ENCODE assay signal across 27 cellular contexts in genomic region chr12:17640615-17641014, GRCh38.
"Had no signal": no experiment of that assay in that cellular context is flagged by ENCODE, and none has a peak within 500 bp of the region (broad histone marks: within the 10 kb centered on the region; RNA-seq: fewer than 3 reads in every experiment).

No MANE protein-coding gene starts in this region.

- H3K4me3 ChIP-seq: SK-N-MC had no signal

- DNase-seq: activated B cell treated with CpG ODN at 0.5 μM for 24 hours; activated CD4-positive, alpha-beta T cell treated with anti-CD3 and anti-CD28 coated beads for 1 hour; activated CD4-positive, alpha-beta T cell treated with anti-CD3 and anti-CD28 coated beads, Interleukin-2, amount 10 ng/mL, durations not matched to agents 24 days and 14 days; activated CD4-positive, alpha-beta T cell treated with anti-CD3 and anti-CD28 coated beads, Interleukin-2, amount 50 U/mL, for 48 hours; activated CD8-positive, alpha-beta memory T cell treated with anti-CD3 and anti-CD28 coated beads for 24 hours; activated gamma-delta T cell; activated naive CD4-positive, alpha-beta T cell treated with anti-CD3 and anti-CD28 coated beads for 36 hours; activated T-cell treated with anti-CD3 and anti-CD28 coated beads, Interleukin-2, amount 50 U/mL, for 48 hours; amygdala; cortex of kidney; NCI-H1048; NCI-H1417 treated with DMSO at 0.1 percent for 48 hours; NCI-H1694; NCI-H2029; NCI-H2107; NCI-H2171 treated with DMSO at 0.1 percent for 48 hours; NCI-H226; NCI-H526; NCI-H774; OCI-M1; RPMI8226; T-cell; T1000 had no signal

- ATAC-seq: activated T-helper 17 cell treated with anti-CD3 and anti-CD28 coated beads, Interleukin-2, amount 50 U/mL, for 72 hours; Panc1; Right ventricle myocardium inferior; T-cell had no signal

- H3K27ac ChIP-seq: SK-N-MC had no signal
